ENCODE assay signal across 8 cellular contexts in the genomic region with DNA sequence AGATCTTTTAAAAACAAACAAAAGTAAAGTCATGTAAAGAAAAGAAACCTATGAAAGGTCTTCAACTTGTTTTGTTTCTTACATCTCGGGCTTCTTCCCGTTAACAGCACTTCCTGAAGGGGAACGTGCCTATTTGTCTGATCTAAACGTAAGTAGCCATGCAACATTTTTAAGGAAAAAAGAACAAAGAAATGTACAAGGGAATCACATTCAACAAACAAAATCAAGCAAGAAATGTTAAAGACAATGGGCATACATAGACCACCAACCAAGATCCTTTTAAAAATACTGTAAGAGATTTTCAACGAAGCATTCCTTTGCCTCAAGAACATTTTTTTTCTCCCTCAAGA.
A peak's percentile ranks its signal among the peaks of the same experiment; 100 is the strongest.
DNase-seq lines count a peak whose midpoint lies in the region; ATAC-seq, FAIRE-seq and TF ChIP-seq lines count a peak whose summit lies in the region.

No MANE protein-coding gene starts in this region.

- no peaks in the 10 kb centered on the region for H3K36me3 ChIP-seq in RWPE2 (ENCODE audit: low read depth)

- peak; percentile 74 for FAIRE-seq in GM19239 (lab: Jason Lieb, UNC)

- no peaks in the 10 kb centered on the region for H3K27me3 ChIP-seq in RWPE2 (ENCODE audit: insufficient read depth, poor library complexity, severe bottlenecking)

- intact Hi-C loops in left colon (cut with DNase I, micrococcal nuclease), result no loop called here

- peaks cover 5% of the 10 kb centered on the region for H3K4me1 ChIP-seq in RWPE2 (ENCODE audit: insufficient read depth, poor library complexity, severe bottlenecking)

- no peak overlapping the region for H3K27ac ChIP-seq in RWPE2 (ENCODE audit: poor library complexity, severe bottlenecking)
- H3K27ac ChIP-seq in skin epidermis, result peak overlapping the region in 12 of 21 experiments; percentile 15 to 67 (median 42)
- H3K27ac ChIP-seq in substantia nigra (ENCODE audit: low read depth, low read length, poor library complexity, severe bottlenecking), result no peak overlapping the region

- DNase-seq in GM19239 (ENCODE audit: insufficient read length, low spot score) (no peak), RWPE2 (ENCODE audit: low spot score) (no peak), fibroblast of gingiva (ENCODE audit: low read depth) (peak; percentile 22), NCI-H2227 treated with DMSO at 0.1 percent for 48 hours (lab: John Stamatoyannopoulos, UW) (no peak), substantia nigra (lab: John Stamatoyannopoulos, UW) (no peak), left colon (no peak), NCI-H187 treated with DMSO at 0.1 percent for 48 hours (lab: John Stamatoyannopoulos, UW) (no peak)

- peak overlapping the region; percentile 31 for H3K4me3 ChIP-seq in RWPE2 (ENCODE audit: severe bottlenecking)
- H3K4me3 ChIP-seq in skin epidermis, result peak overlapping the region in 6 of 7 experiments; percentile 4 to 27 (median 11)

- ATAC-seq in RWPE2 (ENCODE audit: low read depth) (peak; percentile 40; the same call in 1 of the 3 replicates), left colon (no peak)

- H3K9me3 ChIP-seq in RWPE2 (ENCODE audit: severe bottlenecking), result no peaks in the 10 kb centered on the region

- TF ChIP-seq CTCF in RWPE2 (IDR thresholded peaks at IDR 0.05; ENCODE audit: poor library complexity, severe bottlenecking), result no peak

Comparison
In these comparisons a context has a peak if more than half of its experiments do, and no peak if none do; other contexts are left out.
1. H3K27ac ChIP-seq: peak in skin epidermis (12 of 21); none in RWPE2 (single experiment) and substantia nigra (single experiment).